In the genomic region with DNA sequence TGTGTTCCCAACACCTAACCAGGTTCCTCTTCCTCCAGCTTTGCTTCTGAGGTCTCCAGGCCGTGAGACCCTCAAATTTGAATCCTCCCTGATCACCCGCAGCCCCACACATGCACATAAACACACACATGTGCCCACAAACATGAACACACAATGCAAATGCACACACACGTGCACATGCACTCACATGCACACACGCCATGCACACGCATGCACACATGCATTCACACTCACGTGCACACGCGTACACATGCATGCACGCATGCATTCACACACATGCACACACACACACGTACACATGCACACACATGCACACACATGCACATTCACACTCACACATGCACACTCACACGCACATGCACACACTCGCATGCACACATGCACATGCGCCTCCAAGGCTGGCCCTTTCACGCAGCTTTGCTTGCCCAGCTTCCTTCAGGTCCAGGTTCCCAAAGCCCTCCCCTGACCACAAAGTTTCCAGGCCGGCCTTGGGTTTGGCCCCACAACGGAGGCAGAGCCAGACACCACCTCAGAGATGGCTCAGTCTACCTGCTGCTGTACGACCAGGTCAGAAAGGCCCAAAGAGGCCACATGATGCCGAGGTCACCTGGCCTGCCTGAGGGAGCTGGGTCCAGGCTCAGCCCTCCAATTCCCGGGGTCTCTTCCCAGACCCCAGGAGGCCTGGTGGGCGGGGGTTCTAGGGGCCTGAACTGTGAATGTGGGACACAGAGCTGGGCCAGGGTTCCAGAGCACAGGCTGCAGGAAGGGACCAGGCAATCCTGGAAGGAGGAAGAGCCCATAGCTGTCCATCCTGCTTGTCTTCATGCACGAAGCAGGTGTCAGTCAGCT, we compare ENCODE assay signal across 1 cellular context.
TF ChIP-seq lines count a peak whose summit lies in the region.

No MANE protein-coding gene starts in this region.

TF ChIP-seq in IMR-90, 13 proteins besides CTCF, POLR2A, EP300 and RAD21:
- TF ChIP-seq BHLHE40 (IDR thresholded peaks at IDR 0.05; ENCODE audit: low read depth, low read length) (no peak), MAZ (IDR thresholded peaks at IDR 0.05; ENCODE audit: borderline replicate concordance, low read depth, low read length) (no peak), CEBPB (IDR thresholded peaks at IDR 0.05; ENCODE audit: low read depth, low read length) (no peak), SMC3 (IDR thresholded peaks at IDR 0.05; ENCODE audit: low read depth, low read length) (no peak), MAFK (IDR thresholded peaks at IDR 0.05; ENCODE audit: low read depth, low read length) (no peak), RCOR1 (IDR thresholded peaks at IDR 0.05; ENCODE audit: insufficient replicate concordance, low read length) (no peak), RFX5 (IDR thresholded peaks at IDR 0.05; ENCODE audit: low read depth, low read length) (no peak), FOS (IDR thresholded peaks at IDR 0.05; ENCODE audit: low read depth, low read length) (no peak), MXI1 (IDR thresholded peaks at IDR 0.05; ENCODE audit: borderline replicate concordance, low read depth, low read length) (no peak), CHD1 (IDR thresholded peaks at IDR 0.05; ENCODE audit: low read depth, low read length) (no peak), NFE2L2 (IDR thresholded peaks at IDR 0.05; ENCODE audit: low read depth, low read length) (no peak)
- TF ChIP-seq, protein P1, sequence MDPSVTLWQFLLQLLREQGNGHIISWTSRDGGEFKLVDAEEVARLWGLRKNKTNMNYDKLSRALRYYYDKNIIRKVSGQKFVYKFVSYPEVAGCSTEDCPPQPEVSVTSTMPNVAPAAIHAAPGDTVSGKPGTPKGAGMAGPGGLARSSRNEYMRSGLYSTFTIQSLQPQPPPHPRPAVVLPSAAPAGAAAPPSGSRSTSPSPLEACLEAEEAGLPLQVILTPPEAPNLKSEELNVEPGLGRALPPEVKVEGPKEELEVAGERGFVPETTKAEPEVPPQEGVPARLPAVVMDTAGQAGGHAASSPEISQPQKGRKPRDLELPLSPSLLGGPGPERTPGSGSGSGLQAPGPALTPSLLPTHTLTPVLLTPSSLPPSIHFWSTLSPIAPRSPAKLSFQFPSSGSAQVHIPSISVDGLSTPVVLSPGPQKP (IDR thresholded peaks at IDR 0.05; ENCODE audit: borderline replicate concordance, low read depth, low read length): no peak
- TF ChIP-seq, protein P2, sequence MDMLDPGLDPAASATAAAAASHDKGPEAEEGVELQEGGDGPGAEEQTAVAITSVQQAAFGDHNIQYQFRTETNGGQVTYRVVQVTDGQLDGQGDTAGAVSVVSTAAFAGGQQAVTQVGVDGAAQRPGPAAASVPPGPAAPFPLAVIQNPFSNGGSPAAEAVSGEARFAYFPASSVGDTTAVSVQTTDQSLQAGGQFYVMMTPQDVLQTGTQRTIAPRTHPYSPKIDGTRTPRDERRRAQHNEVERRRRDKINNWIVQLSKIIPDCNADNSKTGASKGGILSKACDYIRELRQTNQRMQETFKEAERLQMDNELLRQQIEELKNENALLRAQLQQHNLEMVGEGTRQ (IDR thresholded peaks at IDR 0.05; ENCODE audit: low read depth, low read length): no peak
